ENCODE assay signal across 8 cellular contexts in the genomic region with DNA sequence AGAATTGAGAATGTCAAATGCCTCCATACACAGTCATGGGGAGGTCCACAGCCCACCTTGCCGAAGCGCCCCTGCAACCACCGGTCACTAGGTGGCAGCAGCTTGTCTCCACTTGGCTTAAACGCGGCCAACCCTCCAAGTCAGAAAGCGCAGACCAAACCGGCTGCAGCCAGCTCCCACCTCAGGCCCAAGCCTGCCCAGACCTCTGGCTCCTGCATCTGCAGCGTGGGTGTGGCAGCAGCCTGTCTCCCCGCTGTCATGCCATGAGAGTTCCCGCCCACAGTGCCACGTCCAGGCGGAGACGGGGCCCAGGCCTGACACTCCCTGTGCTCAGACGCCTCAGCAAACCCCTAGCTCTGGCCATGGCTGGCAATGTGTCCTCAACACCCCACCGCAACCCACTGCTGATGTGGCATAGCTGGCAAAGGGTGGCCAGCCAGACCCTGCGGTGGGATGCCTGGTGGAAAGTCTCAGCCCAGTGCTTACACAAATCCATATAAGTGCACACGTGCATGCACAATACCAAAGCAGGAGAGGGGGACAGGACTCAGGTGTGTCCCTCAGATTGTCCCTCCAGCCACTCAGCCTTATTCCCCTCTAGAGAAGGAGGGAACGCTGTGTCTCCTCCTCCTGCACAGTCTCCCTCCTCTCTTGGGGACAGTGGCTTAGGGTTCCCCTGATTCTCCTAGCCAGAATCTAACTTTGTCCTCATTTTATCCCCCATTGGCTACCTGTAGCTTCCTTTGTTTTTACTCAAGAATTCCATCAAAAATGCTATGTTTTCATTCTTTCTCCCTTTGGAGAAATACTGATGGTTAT. TPM values are rescaled to one million over a fixed set of nuclear protein-coding genes. Genes with fewer than 3 reads are reported as not detected.
DNase-seq lines count a peak whose midpoint lies in the region; ATAC-seq and TF ChIP-seq lines count a peak whose summit lies in the region.

No MANE protein-coding gene starts in this region.

- H3K4me1 Mint-ChIP-seq in T-cell: peaks cover 28 to 35% (median 32%) of the 10 kb centered on the region in 3 donors

- TF ChIP-seq CTCF in AG04450 (IDR thresholded peaks at IDR 0.05; ENCODE audit: low read depth, low read length) (peak; percentile 96), adrenal gland (IDR thresholded peaks at IDR 0.05) (peak; percentile 82 to 92 (median 89)), psoas muscle (IDR thresholded peaks at IDR 0.05) (peak; percentile 79)

- peaks cover 30 to 37% of the 10 kb centered on the region in 2 donors for H3K4me1 ChIP-seq in adrenal gland (replicated peaks in 1 of 2)
- H3K4me1 ChIP-seq in psoas muscle: peaks cover 39% of the 10 kb centered on the region

- 17 to 25% (median 23%) methylated on average over 14 to 18 of the region's 18 CpGs for WGBS in adrenal gland, 4 donors
- 13 to 23% (median 19%) methylated on average over 15 to 18 of the region's 18 CpGs for WGBS in psoas muscle, 3 donors

- no peaks in the 10 kb centered on the region for H3K27me3 ChIP-seq in AG04450 (ENCODE audit: control insufficient read depth, insufficient read depth, low read length)
- H3K27me3 ChIP-seq in adrenal gland: no peaks in the 10 kb centered on the region
- peaks cover 0 to 3% (median 0%) of the 10 kb centered on the region in 3 donors for H3K27me3 ChIP-seq in psoas muscle (ENCODE audit: insufficient read depth in 3 of 3, low read length in 2 of 3)

- H3K36me3 ChIP-seq in adrenal gland (replicated peaks in 1 of 2): no peaks in the 10 kb centered on the region
- H3K36me3 ChIP-seq in psoas muscle (ENCODE audit: insufficient read depth in 1 of 2, low read depth in 1 of 2): peaks cover 0 to 4% of the 10 kb centered on the region in 2 donors

- H3K9me3 Mint-ChIP-seq in T-cell: no peaks in the 10 kb centered on the region

- POLR2A ChIA-PET in AG04450 (lab: Yijun Ruan, JAX) (interaction anchor here (0.6 to 2.5 kb wide), 6 partner anchors 10 to 99 kb away, joined by 4 to 22 read pairs (median 5); a partner anchor contains a TSS), T-cell (lab: Charles Lee) (no interaction called here)

- DNase-seq in AG04450 (ENCODE audit: low read depth, low spot score) (peak; percentile 71), NCI-H1436 treated with DMSO at 0.1 percent for 48 hours (lab: John Stamatoyannopoulos, UW) (peak; percentile 62), T-cell (peak; percentile 38 to 75 (median 62)), adrenal gland (peak; percentile 84 to 93 (median 89)), left cardiac atrium (peak; percentile 90), psoas muscle (peak; percentile 79 to 93)

- intact Hi-C loops in adrenal gland (cut with DNase I) (loop anchor here (5.0 to 10.0 kb wide), 4 partner anchors 51 to 588 kb away; a partner anchor contains a TSS), left cardiac atrium (cut with DNase I) (loop anchor here (1.0 to 10.0 kb wide), 5 partner anchors 48 to 591 kb away; a partner anchor contains a TSS), psoas muscle (cut with DNase I) (loop anchor here (1.0 to 10.0 kb wide), 4 partner anchors 48 to 568 kb away; a partner anchor contains a TSS)

- H3K27ac ChIP-seq in AG04450 (ENCODE audit: low read depth, low read length): peak overlapping the region; percentile 39
- H3K27ac ChIP-seq in adrenal gland: peak overlapping the region in 3 of 5 donors; percentile 67 to 93 (median 91)
- H3K27ac ChIP-seq in psoas muscle: peak overlapping the region; percentile 79

- H3K9me3 ChIP-seq in AG04450 (ENCODE audit: control insufficient read depth, insufficient read depth, low read length) (no peaks in the 10 kb centered on the region; the same call in 1 of the 2 replicates), adrenal gland (replicated peaks in 1 of 3) (no peaks in the 10 kb centered on the region), psoas muscle (no peaks in the 10 kb centered on the region)

- H3K4me3 ChIP-seq in AG04450 (ENCODE audit: low read depth, low read length) (no peak overlapping the region), adrenal gland (no peak overlapping the region), psoas muscle (peak overlapping the region; percentile 67)

- CTCF ChIA-PET in AG04450 (lab: Charles Lee): interaction anchor here (0.6 to 3.4 kb wide), 24 partner anchors 8 to 591 kb away, joined by 3 to 82 read pairs (median 8); a partner anchor contains a TSS
- CTCF ChIA-PET in T-cell (lab: Charles Lee): interaction anchor here (0.5 to 2.6 kb wide), 14 partner anchors 9 to 610 kb away, joined by 3 to 37 read pairs (median 5); a partner anchor contains a TSS

- H3K27ac Mint-ChIP-seq in T-cell: no peak overlapping the region

- H3K36me3 Mint-ChIP-seq in T-cell: no peaks in the 10 kb centered on the region

- peak overlapping the region in 1 of 3 donors; percentile 90 for H3K4me3 Mint-ChIP-seq in T-cell

- peak; percentile 37 for ATAC-seq in GM18909 (IDR thresholded peaks at IDR 0.05; ENCODE audit: poor library complexity, unreplicated experiment)
- ATAC-seq in T-cell (replicated peaks in 1 of 4): no peak
- peak; percentile 41 to 42 for ATAC-seq in left cardiac atrium
- peak; percentile 37 to 69 (median 58) for ATAC-seq in psoas muscle
- no peak for ATAC-seq in HG02885 (IDR thresholded peaks at IDR 0.05; ENCODE audit: poor library complexity, unreplicated experiment)

- no peak for TF ChIP-seq POLR2A in adrenal gland (IDR thresholded peaks at IDR 0.05)

- H3K27me3 Mint-ChIP-seq in T-cell: peaks cover 32 to 36% of the 10 kb centered on the region in 2 donors

RNA-seq across cellular contexts. Expression of a gene that starts 10.9 kb away (rescaled TPM):
- polyA plus RNA-seq in AG04450 (2011; rRNA removed) (107 and 122 TPM in 2 replicates), adrenal gland (10 to 100 TPM; 33.4 to 53.6 (median 47.9) TPM), psoas muscle (10 to 100 TPM; 16.8 to 46.0 (median 35.5) TPM)
- 76.3 and 92.6 TPM in 2 replicates for polyA minus RNA-seq in AG04450 (2011; rRNA and poly(A)+ RNA removed)
- total RNA-seq in T-cell (1 to 10 TPM; 1.2 to 2.6 (median 1.9) TPM), adrenal gland (10 to 100 TPM; 30.8 to 60.1 (median 42.4) TPM), left cardiac atrium (10 to 100 TPM; 50.5 to 54.0 TPM), psoas muscle (100 to 1,000 TPM in 1 of 4 donors, 10 to 100 TPM in 3; 56.4 to 130 (median 66.4) TPM)

RNA-seq across cellular contexts. Expression of a gene that starts 21.4 kb away (rescaled TPM):
- polyA plus RNA-seq in AG04450 (2011; rRNA removed) (237 and 251 TPM in 2 replicates), adrenal gland (100 to 1,000 TPM in 2 of 3 donors, 10 to 100 TPM in 1; 77.9 to 403 (median 164) TPM), psoas muscle (1,000 to 10,000 TPM in 1 of 3 donors, 100 to 1,000 TPM in 2; 308 to 1,601 (median 620) TPM)
- polyA minus RNA-seq in AG04450 (2011; rRNA and poly(A)+ RNA removed): 179 and 186 TPM in 2 replicates
- total RNA-seq in T-cell (10 to 100 TPM; 30.3 to 61.6 (median 43.9) TPM), adrenal gland (100 to 1,000 TPM; 150 to 432 (median 283) TPM), left cardiac atrium (100 to 1,000 TPM; 527 to 675 TPM), psoas muscle (1,000 to 10,000 TPM in 3 of 4 donors, 100 to 1,000 TPM in 1; 990 to 1,423 (median 1,174) TPM)

RNA-seq across cellular contexts. Expression of a gene that starts 55.8 kb away (rescaled TPM):
- polyA plus RNA-seq in AG04450 (2011; rRNA removed): 71.2 and 79.7 TPM in 2 replicates
- 65.3 and 89.6 TPM in 2 replicates for polyA minus RNA-seq in AG04450 (2011; rRNA and poly(A)+ RNA removed)
- total RNA-seq in T-cell: 100 to 1,000 TPM; 247 to 349 (median 318) TPM
- 100 to 1,000 TPM in 5 of 8 donors, 10 to 100 TPM in 3; 42.8 to 200 (median 111) TPM for total RNA-seq in adrenal gland
- 100 to 1,000 TPM in 2 of 3 donors, 10 to 100 TPM in 1; 76.1 to 733 (median 478) TPM for polyA plus RNA-seq in adrenal gland
- total RNA-seq in left cardiac atrium: 10 to 100 TPM; 62.6 to 66.3 TPM
- total RNA-seq in psoas muscle: 10 to 100 TPM; 21.0 to 44.1 (median 34.5) TPM
- 10 to 100 TPM; 25.4 to 29.9 (median 25.6) TPM for polyA plus RNA-seq in psoas muscle

Comparison
In these comparisons a context has a peak if more than half of its experiments do, and no peak if none do; other contexts are left out.
1. H3K27ac ChIP-seq: peak in every context shown above with its lines; median percentile 91 in adrenal gland; 79 in psoas muscle; 39 in AG04450.
2. ATAC-seq: peak in GM18909 (single experiment), left cardiac atrium (2 of 2) and psoas muscle (4 of 4); none in T-cell (0 of 4) and HG02885 (single experiment).
3. RNA of a gene that starts 10.9 kb away (total RNA-seq): 56.4 to 130 TPM in psoas muscle, 50.5 to 54.0 TPM in left cardiac atrium and 30.8 to 60.1 TPM in adrenal gland; 1.2 to 2.6 TPM in T-cell; every median in the first group is over 4 times any median in the second.
4. Peak in every context shown above with its lines, with median percentiles within 50 percentile points of each other: DNase-seq and CTCF ChIP-seq.